ENCODE assay signal across 14 cellular contexts in genomic region chr10:17123062-17123661, GRCh38.
DNase-seq lines count a peak whose midpoint lies in the region; ATAC-seq, FAIRE-seq and TF ChIP-seq lines count a peak whose summit lies in the region.
"Had no signal": no experiment of that assay in that cellular context is flagged by ENCODE, and none has a peak within 500 bp of the region (broad histone marks: within the 10 kb centered on the region; RNA-seq: fewer than 3 reads in every experiment).

No MANE protein-coding gene starts in this region.

- DNase-seq in ELR (ENCODE audit: low read depth) = peak; percentile 84
- peak; percentile 64 for DNase-seq in RCC 7860 (ENCODE audit: low spot score)
- DNase-seq in epithelial cell of esophagus (ENCODE audit: low read depth) = peak; percentile 17
- peak; percentile 15 for DNase-seq in pons (ENCODE audit: low spot score)
- DNase-seq in inferior parietal cortex (ENCODE audit: extremely low spot score) = no peak
- no peak for DNase-seq in CD1c-positive myeloid dendritic cell (ENCODE audit: extremely low spot score)
- DNase-seq in NCI-H2029 (lab: John Stamatoyannopoulos, UW) = no peak
- DNase-seq: Calu3; gastrocnemius medialis; NCI-H446 treated with DMSO at 0.1 percent for 48 hours; nucleus accumbens; stimulated activated CD4-positive, alpha-beta T cell treated with anti-CD3 and anti-CD28 coated beads, Interleukin-2, amount 100 ng/mL, for 48 hours had no signal

- H3K4me3 ChIP-seq in epithelial cell of esophagus (ENCODE audit: low read length) = no peak overlapping the region
- H3K4me3 ChIP-seq: gastrocnemius medialis, GM12878 had no signal

- ATAC-seq in HG02840 (IDR thresholded peaks at IDR 0.05; ENCODE audit: low FRiP score, unreplicated experiment) = no peak
- ATAC-seq: gastrocnemius medialis, GM12878 had no signal

- TF ChIP-seq CTCF in epithelial cell of esophagus (IDR thresholded peaks at IDR 0.05; ENCODE audit: insufficient read depth, low read depth, low read length, missing control alignments) = no peak

- peak; percentile 97 for FAIRE-seq in RCC 7860 (lab: Jason Lieb, UNC)
- FAIRE-seq: GM12878 had no signal

Comparison
In these comparisons a context has a peak if more than half of its experiments do, and no peak if none do; other contexts are left out.
1. DNase-seq: peak in ELR (single experiment), RCC 7860 (single experiment), epithelial cell of esophagus (single experiment) and pons (single experiment); none in inferior parietal cortex (single experiment), CD1c-positive myeloid dendritic cell (single experiment) and NCI-H2029 (single experiment).